In the genomic region with DNA sequence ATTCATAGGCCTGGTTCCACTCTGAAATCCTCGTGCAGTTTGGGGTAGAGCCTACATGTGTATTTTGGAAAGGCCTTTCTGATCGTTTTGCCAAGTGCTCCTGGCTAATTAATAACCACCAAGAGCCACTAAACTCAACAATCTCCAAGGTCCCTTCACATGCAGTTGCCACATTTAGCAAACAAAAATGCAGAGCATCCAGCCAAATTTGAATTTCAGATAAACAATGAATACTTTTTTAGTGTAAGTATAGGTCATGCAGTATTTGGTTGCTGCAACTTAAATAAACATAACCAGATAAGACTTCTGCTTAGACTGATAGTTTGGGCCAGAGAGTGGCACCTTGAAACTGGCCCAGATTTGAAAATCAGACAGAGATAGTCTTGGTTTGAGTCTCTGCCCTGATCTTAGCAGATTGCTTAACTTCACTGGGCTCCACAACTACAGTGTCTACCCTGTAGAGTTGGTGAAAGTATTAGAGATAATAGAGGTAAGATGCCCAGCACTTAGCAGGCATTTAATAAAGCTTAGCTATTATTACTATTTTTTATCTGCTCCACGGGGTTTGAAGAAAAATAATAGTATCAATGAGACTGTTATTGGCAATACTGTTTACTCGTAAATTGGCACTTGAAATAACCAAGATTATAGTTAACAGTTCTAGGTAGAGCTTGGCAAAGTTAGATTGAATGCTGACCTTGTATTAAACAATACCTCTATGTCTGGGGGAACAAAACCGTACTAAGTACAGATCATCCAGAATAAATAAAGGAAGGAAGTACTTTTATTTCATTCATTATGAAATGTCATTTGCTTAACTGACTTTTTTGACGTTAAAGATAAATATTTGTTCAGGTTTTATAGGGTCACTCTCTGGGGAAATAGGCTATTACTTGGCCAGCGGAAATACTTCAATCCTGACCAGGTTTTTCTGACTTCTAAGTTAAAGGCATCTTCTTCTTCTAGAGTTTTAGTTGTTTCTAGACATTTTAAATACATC, we compare ENCODE assay signal across 1 cellular context.
TF ChIP-seq lines count a peak whose summit lies in the region.

No MANE protein-coding gene starts in this region.

TF ChIP-seq in IMR-90, 13 proteins besides CTCF, POLR2A, EP300 and RAD21 (continued from another document):
- TF ChIP-seq, protein P1, sequence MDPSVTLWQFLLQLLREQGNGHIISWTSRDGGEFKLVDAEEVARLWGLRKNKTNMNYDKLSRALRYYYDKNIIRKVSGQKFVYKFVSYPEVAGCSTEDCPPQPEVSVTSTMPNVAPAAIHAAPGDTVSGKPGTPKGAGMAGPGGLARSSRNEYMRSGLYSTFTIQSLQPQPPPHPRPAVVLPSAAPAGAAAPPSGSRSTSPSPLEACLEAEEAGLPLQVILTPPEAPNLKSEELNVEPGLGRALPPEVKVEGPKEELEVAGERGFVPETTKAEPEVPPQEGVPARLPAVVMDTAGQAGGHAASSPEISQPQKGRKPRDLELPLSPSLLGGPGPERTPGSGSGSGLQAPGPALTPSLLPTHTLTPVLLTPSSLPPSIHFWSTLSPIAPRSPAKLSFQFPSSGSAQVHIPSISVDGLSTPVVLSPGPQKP (IDR thresholded peaks at IDR 0.05; ENCODE audit: borderline replicate concordance, low read depth, low read length): no peak
- TF ChIP-seq MXI1 (IDR thresholded peaks at IDR 0.05; ENCODE audit: borderline replicate concordance, low read depth, low read length): no peak
TF ChIP-seq in IMR-90: peak in this region for 0.
